ENCODE assay signal across 21 cellular contexts in genomic region chr18:35084494-35085449, GRCh38. TPM values are rescaled to one million over a fixed set of nuclear protein-coding genes. Genes with fewer than 3 reads are reported as not detected.
DNase-seq lines count a peak whose midpoint lies in the region; ATAC-seq, FAIRE-seq and TF ChIP-seq lines count a peak whose summit lies in the region.
"Had no signal": no experiment of that assay in that cellular context is flagged by ENCODE, and none has a peak within 500 bp of the region (broad histone marks: within the 10 kb centered on the region; RNA-seq: fewer than 3 reads in every experiment).

No MANE protein-coding gene starts in this region.

- ATAC-seq in psoas muscle (peak in 3 of 4 donors; percentile 16 to 31 (median 28)), HG03095 (IDR thresholded peaks at IDR 0.05; ENCODE audit: unreplicated experiment) (no peak), HG03432 (IDR thresholded peaks at IDR 0.05; ENCODE audit: unreplicated experiment) (no peak)

- H2BK5ac ChIP-seq in H9 (ENCODE audit: insufficient read length, low read length), result no peak overlapping the region

- H3K4me3 Mint-ChIP-seq in H9, result no peak overlapping the region
- H3K4me3 Mint-ChIP-seq: activated naive CD8-positive, alpha-beta T cell treated with anti-CD3 and anti-CD28 coated beads, Interleukin-2, amount 10 ng/mL, durations not matched to agents 7 days and 5 days; activated T-helper 1 cell treated with anti-CD3 and anti-CD28 coated beads, Interleukin-12 subunit alpha, Interleukin-12 subunit beta, Interleukin-2, Interleukin-4 antibody, amounts not matched to agents 30 ng/mL and 10 ng/mL and 1 ng/mL, durations not matched to agents 14 hours and 24 hours and 36 hours; neural progenitor cell had no signal

- intact Hi-C loops in kidney (cut with DNase I) (no loop called here), psoas muscle (cut with DNase I) (loop anchor here in 1 of 2 donors (5.0 kb wide), 2 partner anchors 38 to 42 kb away; partner anchors contain the start of gene MAPRE2)

- H3K4me1 Mint-ChIP-seq in H9, result peaks cover 0 to 2% of the 10 kb centered on the region in 2 experiments; a peak in 1 of 4 replicates
- H3K4me1 Mint-ChIP-seq: neural progenitor cell had no signal

- H3K9me3 Mint-ChIP-seq in H9, result no peaks in the 10 kb centered on the region
- H3K9me3 Mint-ChIP-seq: activated naive CD8-positive, alpha-beta T cell treated with anti-CD3 and anti-CD28 coated beads, Interleukin-2, amount 10 ng/mL, durations not matched to agents 7 days and 5 days; activated T-helper 1 cell treated with anti-CD3 and anti-CD28 coated beads, Interleukin-12 subunit alpha, Interleukin-12 subunit beta, Interleukin-2, Interleukin-4 antibody, amounts not matched to agents 30 ng/mL and 10 ng/mL and 1 ng/mL, durations not matched to agents 14 hours and 24 hours and 36 hours; neural progenitor cell had no signal

- no peak overlapping the region for H3K56ac ChIP-seq in H9 (ENCODE audit: insufficient read length, low read depth, low read length)

- H4K5ac ChIP-seq in H9 (ENCODE audit: insufficient read length, low read depth, low read length), result no peak overlapping the region

- H3K4me1 ChIP-seq in H9 (ENCODE audit: insufficient read depth, low read length), result no peaks in the 10 kb centered on the region
- H3K4me1 ChIP-seq in adipocyte (ENCODE audit: control insufficient read depth, insufficient read depth, low read length), result peaks cover 11% of the 10 kb centered on the region
- peaks cover 0 to 15% of the 10 kb centered on the region in 2 donors for H3K4me1 ChIP-seq in kidney (ENCODE audit: control insufficient read depth in 1 of 2, insufficient read depth in 1 of 2, low read depth in 1 of 2, low read length in 2 of 2)
- H3K4me1 ChIP-seq in psoas muscle, result peaks cover 81% of the 10 kb centered on the region
- H3K4me1 ChIP-seq: neural progenitor cell, prostate gland had no signal

- no peak overlapping the region for H2AFZ ChIP-seq in H9 (ENCODE audit: low read length)
- H2AFZ ChIP-seq: neural progenitor cell had no signal

- DNase-seq in H9 (no peak), adipocyte (ENCODE audit: low read depth) (peak; percentile 47), kidney (no peak), psoas muscle (no peak), DMS53 (lab: John Stamatoyannopoulos, UW) (no peak)
- DNase-seq: activated CD4-positive, CD25-positive, alpha-beta regulatory T cell treated with anti-CD3 and anti-CD28 coated beads, Interleukin-2, amount 50 U/mL, for 72 hours; activated CD8-positive, alpha-beta memory T cell treated with anti-CD3 and anti-CD28 coated beads for 24 hours; activated naive CD8-positive, alpha-beta T cell treated with anti-CD3 and anti-CD28 coated beads, Interleukin-2, amount 10 ng/mL, durations not matched to agents 7 days and 5 days; DND-41; effector memory CD4-positive, alpha-beta T cell; NCI-H2029 treated with DMSO at 0.1 percent for 48 hours; NK-92 treated with Interleukin-12 subunit alpha and Interleukin-12 subunit beta, amount 100 ng/mL, for 24 hours; stimulated activated CD4-positive, alpha-beta T cell treated with anti-CD3 and anti-CD28 coated beads, Interleukin-15, amount 100 ng/mL, for 24 hours; T1000; testis had no signal

- H3K4me3 ChIP-seq in adipocyte (ENCODE audit: low read length) (no peak overlapping the region), kidney (ENCODE audit: low read length in 2 of 2) (no peak overlapping the region), psoas muscle (no peak overlapping the region)
- H3K4me3 ChIP-seq: neural progenitor cell, prostate gland, testis had no signal

- no peak overlapping the region for H2AK5ac ChIP-seq in H9 (ENCODE audit: insufficient read length, low read length)

- H4K20me1 ChIP-seq in H9 (ENCODE audit: control insufficient read depth, insufficient read depth, insufficient read length), result no peaks in the 10 kb centered on the region

- no peak overlapping the region for H3K4ac ChIP-seq in H9 (ENCODE audit: low read depth, low read length)

- H3K18ac ChIP-seq in H9 (ENCODE audit: insufficient read length, low read depth, low read length), result no peak overlapping the region

- peak overlapping the region; percentile 36 for H2BK120ac ChIP-seq in H9 (ENCODE audit: low read depth, low read length, poor library complexity, severe bottlenecking)

- H3K4me2 ChIP-seq in H9 (ENCODE audit: insufficient read depth, insufficient read length, low read length), result no peak overlapping the region
- H3K4me2 ChIP-seq: neural progenitor cell had no signal

- no CpG with 5 or more reads among the region's 5 CpGs for WGBS in H9 (ENCODE audit: extremely low coverage, insufficient read length, low lambda C conversion rate)
- 40 to 60% (median 42%) methylated on average over 5 of the region's 5 CpGs for WGBS in psoas muscle, 3 donors

- no peaks in the 10 kb centered on the region for H3K27me3 Mint-ChIP-seq in H9 (ENCODE audit: low read depth)
- H3K27me3 Mint-ChIP-seq: activated naive CD8-positive, alpha-beta T cell treated with anti-CD3 and anti-CD28 coated beads, Interleukin-2, amount 10 ng/mL, durations not matched to agents 7 days and 5 days had no signal

- H3K14ac ChIP-seq in H9 (ENCODE audit: insufficient read depth, low read length), result no peak overlapping the region

- no peak overlapping the region for H3K27ac Mint-ChIP-seq in H9
- H3K27ac Mint-ChIP-seq: activated naive CD8-positive, alpha-beta T cell treated with anti-CD3 and anti-CD28 coated beads, Interleukin-2, amount 10 ng/mL, durations not matched to agents 7 days and 5 days; activated T-helper 1 cell treated with anti-CD3 and anti-CD28 coated beads, Interleukin-12 subunit alpha, Interleukin-12 subunit beta, Interleukin-2, Interleukin-4 antibody, amounts not matched to agents 30 ng/mL and 10 ng/mL and 1 ng/mL, durations not matched to agents 14 hours and 24 hours and 36 hours; neural progenitor cell had no signal

- no peak overlapping the region for H4K91ac ChIP-seq in H9 (ENCODE audit: insufficient read length, low read depth, low read length)

- no peaks in the 10 kb centered on the region for H3K36me3 ChIP-seq in adipocyte (ENCODE audit: control insufficient read depth, insufficient read depth, low read length, severe bottlenecking)
- no peaks in the 10 kb centered on the region for H3K36me3 ChIP-seq in kidney (ENCODE audit: control insufficient read depth in 1 of 2, insufficient read depth in 2 of 2, low read length in 2 of 2)
- no peaks in the 10 kb centered on the region for H3K36me3 ChIP-seq in psoas muscle (ENCODE audit: insufficient read depth in 1 of 2, low read depth in 1 of 2)
- H3K36me3 ChIP-seq: neural progenitor cell, prostate gland had no signal

- no peaks in the 10 kb centered on the region for H3K79me2 ChIP-seq in H9 (ENCODE audit: insufficient read depth, low read length)

- no peak overlapping the region for H2BK12ac ChIP-seq in H9 (ENCODE audit: insufficient read length, low read depth, low read length)

- H3K23ac ChIP-seq in H9 (ENCODE audit: insufficient read length, low read depth, low read length), result no peak overlapping the region

- no peak overlapping the region for H4K8ac ChIP-seq in H9 (replicated peaks; ENCODE audit: insufficient read length, low read depth, low read length)

- TF ChIP-seq CTCF in H9 (conservative IDR thresholded peaks at IDR 0.05) (no peak), kidney (IDR thresholded peaks at IDR 0.05; ENCODE audit: borderline replicate concordance, extremely low read depth, insufficient read depth) (no peak), psoas muscle (IDR thresholded peaks at IDR 0.05) (no peak)

- no peaks in the 10 kb centered on the region; a peak in 2 of 7 replicates for H3K36me3 Mint-ChIP-seq in H9 (ENCODE audit: insufficient read depth in 1 of 3, low read depth in 3 of 3)

- H3T11ph ChIP-seq in H9 (ENCODE audit: low read length), result no peak overlapping the region

- H3K27me3 ChIP-seq in H9 (ENCODE audit: insufficient read depth, low read length) (no peaks in the 10 kb centered on the region), adipocyte (replicated peaks; ENCODE audit: control insufficient read depth, insufficient read depth, low read length) (no peaks in the 10 kb centered on the region), psoas muscle (ENCODE audit: insufficient read depth in 3 of 3, low read length in 2 of 3) (no peaks in the 10 kb centered on the region)
- H3K27me3 ChIP-seq: neural progenitor cell, testis had no signal

- H3K79me1 ChIP-seq in H9 (ENCODE audit: insufficient read depth, low read depth, low read length, poor library complexity, severe bottlenecking), result no peaks in the 10 kb centered on the region

- FAIRE-seq in kidney (lab: Jason Lieb, UNC), result peak; percentile 54
- FAIRE-seq: bronchial epithelial cell had no signal

- H3K9ac ChIP-seq in H9 (ENCODE audit: extremely low read depth, insufficient read length, low read length), result no peak overlapping the region
- no peak overlapping the region for H3K9ac ChIP-seq in adipocyte (ENCODE audit: low read length)
- no peak overlapping the region for H3K9ac ChIP-seq in kidney (ENCODE audit: low read length in 2 of 2)
- H3K9ac ChIP-seq: neural progenitor cell had no signal

- H2BK15ac ChIP-seq in H9 (ENCODE audit: low read depth, low read length), result no peak overlapping the region

- no peak overlapping the region for H2BK20ac ChIP-seq in H9 (ENCODE audit: low read depth, low read length, poor library complexity, severe bottlenecking)

- H3K9me3 ChIP-seq in H9 (ENCODE audit: control insufficient read depth, low read depth, low read length) (no peaks in the 10 kb centered on the region), adipocyte (ENCODE audit: control insufficient read depth, low read length) (no peaks in the 10 kb centered on the region), kidney (ENCODE audit: control insufficient read depth in 1 of 2, low read length in 2 of 2) (no peaks in the 10 kb centered on the region), psoas muscle (no peaks in the 10 kb centered on the region)
- H3K9me3 ChIP-seq: prostate gland, testis had no signal

- no peak overlapping the region for H3K27ac ChIP-seq in H9 (ENCODE audit: insufficient read length, low read depth, low read length)
- H3K27ac ChIP-seq in kidney (ENCODE audit: low read depth in 2 of 2, low read length in 2 of 2), result peak overlapping the region in 1 of 2 donors; percentile 10
- H3K27ac ChIP-seq in psoas muscle, result peak overlapping the region; percentile 83
- H3K27ac ChIP-seq: neural progenitor cell, prostate gland, testis had no signal

- H3K23me2 ChIP-seq in H9 (ENCODE audit: insufficient read length, low read depth, low read length, poor library complexity, severe bottlenecking), result no peaks in the 10 kb centered on the region

RNA-seq across cellular contexts. Expression of gene MAPRE2, which starts 43.6 kb away (rescaled TPM):
- total RNA-seq in H9 (2021), result 27.0 and 29.4 TPM in 2 replicates
- total RNA-seq in kidney, result 30.2 TPM
- polyA plus RNA-seq in kidney (ENCODE audit: insufficient read depth, low read depth, low replicate concordance), result 15.2 TPM
- 10 to 100 TPM; 48.0 to 83.4 (median 72.5) TPM for total RNA-seq in psoas muscle
- 10 to 100 TPM in 2 of 3 donors, 1 to 10 TPM in 1; 3.3 to 57.3 (median 13.7) TPM for polyA plus RNA-seq in psoas muscle

Comparison
In these comparisons a context has a peak if more than half of its experiments do, and no peak if none do; other contexts are left out.
1. ATAC-seq: peak in psoas muscle (3 of 4); none in HG03095 (single experiment) and HG03432 (single experiment).